Comparison of ENCODE assay signal across 13 cellular contexts in the genomic region with DNA sequence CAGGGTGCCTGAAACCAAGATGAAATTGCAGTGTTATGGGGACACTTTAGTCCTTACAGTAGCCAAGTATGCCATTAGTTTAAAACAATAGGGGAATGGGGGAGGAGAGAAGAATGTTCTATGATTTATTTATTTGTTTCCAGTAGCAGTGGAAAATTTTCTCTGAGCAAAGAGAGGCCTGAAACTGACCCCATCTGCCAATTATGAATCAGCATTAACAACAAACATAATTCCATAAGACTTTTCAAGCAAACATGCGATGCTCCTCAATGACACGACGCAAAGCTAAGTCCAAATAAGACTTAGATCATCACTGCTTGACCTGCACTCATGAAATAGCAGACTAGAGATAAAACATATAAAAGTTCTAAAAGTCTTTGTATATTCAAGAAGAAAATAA. TPM values are rescaled to one million over a fixed set of nuclear protein-coding genes. Genes with fewer than 3 reads are reported as not detected.
A peak's percentile ranks its signal among the peaks of the same experiment; 100 is the strongest.
DNase-seq lines count a peak whose midpoint lies in the region; ATAC-seq, FAIRE-seq and TF ChIP-seq lines count a peak whose summit lies in the region.
"Had no signal": no experiment of that assay in that cellular context is flagged by ENCODE, and none has a peak within 500 bp of the region (broad histone marks: within the 10 kb centered on the region; RNA-seq: fewer than 3 reads in every experiment).

No MANE protein-coding gene starts in this region.

- H3K36me3 Mint-ChIP-seq in activated CD8-positive, alpha-beta T cell treated with anti-CD3 and anti-CD28 coated beads, Interleukin-2, amount 10 ng/mL, durations not matched to agents 7 days and 5 days (ENCODE audit: low read depth), result peaks cover 16% of the 10 kb centered on the region

- no TSS peak for BruUV-seq in HCT116 (replicated peaks; lab: Mats Ljungman, UMichigan)

- H3K27me3 ChIP-seq in HCT116 (ENCODE audit: insufficient read depth, low read length), result no peaks in the 10 kb centered on the region
- H3K27me3 ChIP-seq in brain microvascular endothelial cell (replicated peaks), result no peaks in the 10 kb centered on the region
- no peaks in the 10 kb centered on the region for H3K27me3 ChIP-seq in keratinocyte (ENCODE audit: control insufficient read depth, extremely low read depth, insufficient read depth, low read length)
- H3K27me3 ChIP-seq in stomach, result no peaks in the 10 kb centered on the region

- dilution Hi-C loops in keratinocyte (cut with MboI; ENCODE audit: extremely low pct_ligation_motif_present, low sequenced_read_pairs), result no loop called here

- H3K4me2 ChIP-seq in HCT116 (ENCODE audit: low read length) (0 out of 2 replicates have a peak overlapping the region, but pooled peaks have one; percentile 4), keratinocyte (ENCODE audit: control insufficient read depth, extremely low read depth, insufficient read depth, low read depth, low read length) (peak overlapping the region; percentile 76)

- in situ Hi-C loops in brain microvascular endothelial cell (cut with HindIII; ENCODE audit: low pct_ligation_motif_present, low sequenced_read_pairs), result no loop called here

- TF ChIP-seq EP300 in stomach (IDR thresholded peaks at IDR 0.05), result no peak

- TF ChIP-seq POLR2A in HCT116 (IDR thresholded peaks at IDR 0.05; ENCODE audit: borderline replicate concordance, extremely low read depth, insufficient read depth, insufficient read length) (no peak), stomach (IDR thresholded peaks at IDR 0.05) (no peak)

- H4K20me1 ChIP-seq in HCT116 (ENCODE audit: insufficient read depth) (no peaks in the 10 kb centered on the region), keratinocyte (ENCODE audit: control insufficient read depth, extremely low read depth, insufficient read depth, low read length) (peaks cover 8% of the 10 kb centered on the region)

- H3K79me2 ChIP-seq in HCT116 (ENCODE audit: insufficient read depth, low read length) (0 out of 2 replicates have a peak, but pooled peaks cover 4% of the 10 kb centered on the region), keratinocyte (ENCODE audit: control insufficient read depth, insufficient read depth, low read length) (peaks cover 89% of the 10 kb centered on the region)

- CTCF ChIA-PET in HCT116 (lab: Charles Lee), result no interaction called here
- CTCF ChIA-PET in activated CD8-positive, alpha-beta T cell treated with anti-CD3 and anti-CD28 coated beads, Interleukin-2, amount 10 ng/mL, durations not matched to agents 7 days and 5 days (lab: Charles Lee), result interaction anchor here (1.2 to 8.6 kb wide), 2 partner anchors 9 to 19 kb away, joined by 3 to 71 read pairs; no protein-coding TSS in a partner anchor

- no peak overlapping the region for H3K4me3 ChIP-seq in HCT116 (replicated peaks in 1 of 2; ENCODE audit: low read depth in 1 of 2, low read length in 2 of 2)
- peak overlapping the region; percentile 36 for H3K4me3 ChIP-seq in brain microvascular endothelial cell (ENCODE audit: low read depth, low read length)
- H3K4me3 ChIP-seq in keratinocyte (ENCODE audit: control insufficient read depth in 2 of 3, extremely low read depth in 1 of 3, insufficient read depth in 2 of 3, low read depth in 1 of 3, low read length in 3 of 3), result peak overlapping the region in 2 of 3 experiments; percentile 53 to 99
- no peak overlapping the region for H3K4me3 ChIP-seq in stomach
- H3K4me3 ChIP-seq: lung had no signal

- no peak overlapping the region for H3K9ac ChIP-seq in HCT116 (ENCODE audit: low read length)
- no peak overlapping the region for H3K9ac ChIP-seq in keratinocyte (ENCODE audit: control insufficient read depth, extremely low read depth, insufficient read depth, low read length)

- peaks cover 19 to 46% of the 10 kb centered on the region in 2 experiments for H3K4me1 ChIP-seq in HCT116 (ENCODE audit: control insufficient read depth in 1 of 2, insufficient read depth in 2 of 2, low read length in 2 of 2)
- H3K4me1 ChIP-seq in keratinocyte (ENCODE audit: control insufficient read depth, extremely low read depth, insufficient read depth, low read length), result peaks cover 28% of the 10 kb centered on the region
- peaks cover 10 to 76% (median 45%) of the 10 kb centered on the region in 4 donors for H3K4me1 ChIP-seq in stomach

- H3K27ac Mint-ChIP-seq in activated CD8-positive, alpha-beta T cell treated with anti-CD3 and anti-CD28 coated beads, Interleukin-2, amount 10 ng/mL, durations not matched to agents 7 days and 5 days, result no peak overlapping the region

- RAD21 ChIA-PET in HCT116 (lab: Charles Lee; ENCODE audit: low non-redundant PET in 1 of 2, low total read pairs in 2 of 2, uncharacterized antibody in 2 of 2, unreplicated experiment in 2 of 2), result no interaction called here

- intact Hi-C loops in HCT116 (cut with micrococcal nuclease), result no loop called here
- intact Hi-C loops in stomach (cut with DNase I; ENCODE audit: low total_unique reads), result no loop called here

- H3K9me3 ChIP-seq in HCT116 (ENCODE audit: control insufficient read depth in 1 of 2, insufficient read depth in 1 of 2, low read depth in 1 of 2, low read length in 2 of 2) (no peaks in the 10 kb centered on the region), keratinocyte (ENCODE audit: control insufficient read depth, low read depth, low read length) (no peaks in the 10 kb centered on the region), stomach (no peaks in the 10 kb centered on the region)

- H3K9me1 ChIP-seq in keratinocyte (ENCODE audit: control insufficient read depth, extremely low read depth, insufficient read depth, low read length), result peaks cover 2% of the 10 kb centered on the region

- H3K9me2 ChIP-seq in HCT116 (ENCODE audit: insufficient read depth), result no peaks in the 10 kb centered on the region

- H2AFZ ChIP-seq in HCT116 (ENCODE audit: low read depth, low read length, poor library complexity, severe bottlenecking) (no peak overlapping the region), keratinocyte (ENCODE audit: control insufficient read depth, low read length) (no peak overlapping the region)

- POLR2A ChIA-PET in HCT116 (lab: Charles Lee), result no interaction called here
- POLR2A ChIA-PET in activated CD8-positive, alpha-beta T cell treated with anti-CD3 and anti-CD28 coated beads, Interleukin-2, amount 10 ng/mL, durations not matched to agents 7 days and 5 days (lab: Charles Lee), result interaction anchor here (0.7 to 1.9 kb wide), 2 partner anchors 18 to 54 kb away, joined by 4 to 7 read pairs; no protein-coding TSS in a partner anchor

- no peak for TF ChIP-seq RAD21 in HCT116 (IDR thresholded peaks at IDR 0.05; ENCODE audit: low read depth)

- WGBS in stomach, 5 donors, result 59 to 87% (median 77%) methylated on average over 3 of the region's 3 CpGs

- H3K4me3 Mint-ChIP-seq in activated CD8-positive, alpha-beta T cell treated with anti-CD3 and anti-CD28 coated beads, Interleukin-2, amount 10 ng/mL, durations not matched to agents 7 days and 5 days, result no peak overlapping the region

- ATAC-seq in HCT116 (no peak), HG03565 (IDR thresholded peaks at IDR 0.05; ENCODE audit: unreplicated experiment) (no peak)
- ATAC-seq in activated CD8-positive, alpha-beta T cell treated with anti-CD3 and anti-CD28 coated beads, Interleukin-2, amount 10 ng/mL, durations not matched to agents 7 days and 5 days, result no peak
- ATAC-seq: Right ventricle myocardium inferior had no signal

- FAIRE-seq in keratinocyte (lab: Jason Lieb, UNC), result no peak

- DNase-seq in HCT116 (ENCODE audit: low read depth, low spot score), result no peak
- no peak for DNase-seq in brain microvascular endothelial cell
- no peak for DNase-seq in keratinocyte (ENCODE audit: low read depth, low spot score)
- DNase-seq in stomach, result no peak
- no peak for DNase-seq in NCI-H1048 (lab: John Stamatoyannopoulos, UW)
- no peak for DNase-seq in activated CD8-positive, alpha-beta T cell treated with anti-CD3 and anti-CD28 coated beads, Interleukin-2, amount 10 ng/mL, durations not matched to agents 7 days and 5 days
- no peak for DNase-seq in activated CD4-positive, alpha-beta T cell treated with anti-CD3 and anti-CD28 coated beads, Interleukin-2, amount 50 U/mL, for 1 hour
- DNase-seq: activated CD4-positive, alpha-beta T cell treated with anti-CD3 and anti-CD28 coated beads, Interleukin-2, amount 50 U/mL, for 48 hours; central memory CD4-positive, alpha-beta T cell; stimulated activated CD4-positive, alpha-beta T cell treated with anti-CD3 and anti-CD28 coated beads, Interleukin-4, amount 100 ng/mL, for 4 hours had no signal

- H3K4me1 Mint-ChIP-seq in activated CD8-positive, alpha-beta T cell treated with anti-CD3 and anti-CD28 coated beads, Interleukin-2, amount 10 ng/mL, durations not matched to agents 7 days and 5 days (ENCODE audit: low read depth), result peaks cover 44% of the 10 kb centered on the region

- TF ChIP-seq CTCF in HCT116 (IDR thresholded peaks at IDR 0.05 in 2 of 3, conservative IDR thresholded peaks at IDR 0.05 in 1 of 3; ENCODE audit: borderline replicate concordance in 1 of 3, insufficient read depth in 1 of 3, low read depth in 2 of 3, low read length in 2 of 3) (no peak), brain microvascular endothelial cell (IDR thresholded peaks at IDR 0.05; ENCODE audit: low read depth, low read length, missing control alignments) (no peak), keratinocyte (optimal IDR thresholded peaks at IDR 0.05 in 1 of 3, IDR thresholded peaks at IDR 0.05 in 1 of 3, conservative IDR thresholded peaks at IDR 0.05 in 1 of 3; ENCODE audit: extremely low read depth in 1 of 3, insufficient read depth in 2 of 3, low read length in 3 of 3) (no peak), stomach (IDR thresholded peaks at IDR 0.05) (no peak)

- H3K36me3 ChIP-seq in HCT116 (ENCODE audit: control insufficient read depth in 1 of 2, insufficient read depth in 2 of 2, low read length in 2 of 2) (no peaks in the 10 kb centered on the region), brain microvascular endothelial cell (replicated peaks) (peaks cover 16% of the 10 kb centered on the region), keratinocyte (ENCODE audit: control insufficient read depth in 2 of 2, extremely low read depth in 1 of 2, insufficient read depth in 2 of 2, low read length in 2 of 2) (peaks cover 10 to 23% of the 10 kb centered on the region in 2 experiments), stomach (no peaks in the 10 kb centered on the region)

- H3K27ac ChIP-seq in HCT116 (ENCODE audit: low read depth, low read length), result no peak overlapping the region
- peak overlapping the region; percentile 99 for H3K27ac ChIP-seq in brain microvascular endothelial cell
- H3K27ac ChIP-seq in keratinocyte (ENCODE audit: control insufficient read depth, insufficient read depth, low read length), result no peak overlapping the region
- H3K27ac ChIP-seq in stomach, result peak overlapping the region in 4 of 5 donors; percentile 100

- peaks cover 3% of the 10 kb centered on the region for H3K27me3 Mint-ChIP-seq in activated CD8-positive, alpha-beta T cell treated with anti-CD3 and anti-CD28 coated beads, Interleukin-2, amount 10 ng/mL, durations not matched to agents 7 days and 5 days (ENCODE audit: low read depth)

- no peaks in the 10 kb centered on the region for H3K9me3 Mint-ChIP-seq in activated CD8-positive, alpha-beta T cell treated with anti-CD3 and anti-CD28 coated beads, Interleukin-2, amount 10 ng/mL, durations not matched to agents 7 days and 5 days (ENCODE audit: insufficient read depth)

RNA-seq across cellular contexts. Expression of gene KLF7, which starts 4.0 kb away (rescaled TPM):
- total RNA-seq in HCT116 (2021; ENCODE audit: unreplicated experiment) (15.4 TPM), stomach (10 to 100 TPM in 3 of 5 donors, 1 to 10 TPM in 2; 5.2 to 33.0 (median 13.8) TPM)
- 9.5 and 10.0 TPM in 2 replicates for polyA plus RNA-seq in HCT116 (2012)
- polyA plus RNA-seq in keratinocyte (42.5 to 44.7 TPM (median 44.0 TPM) in 3 replicates), stomach (1 to 10 TPM; 2.7 to 4.7 (median 3.1) TPM)
- 20.3 TPM for polyA plus RNA-seq in keratinocyte (2011; ENCODE audit: low read depth)
- 30.4 and 30.6 TPM in 2 replicates for polyA plus RNA-seq in keratinocyte (2011; cell fraction: cytosol; rRNA removed)
- 148 and 159 TPM in 2 replicates for polyA plus RNA-seq in keratinocyte (2011; cell fraction: nucleus; rRNA removed)
- polyA plus RNA-seq in keratinocyte (2012; ENCODE audit: low replicate concordance), result 22.7 and 30.7 TPM in 2 replicates
- 130 to 189 TPM (median 170 TPM) in 3 replicates for polyA minus RNA-seq in keratinocyte
- polyA minus RNA-seq in keratinocyte (2011; cell fraction: cytosol; rRNA and poly(A)+ RNA removed), result 17.1 TPM
- 66.6 and 144 TPM in 2 replicates for polyA minus RNA-seq in keratinocyte (2011; cell fraction: nucleus; rRNA and poly(A)+ RNA removed)
- 10 to 100 TPM; 16.5 to 19.2 TPM for total RNA-seq in activated CD8-positive, alpha-beta T cell treated with anti-CD3 and anti-CD28 coated beads, Interleukin-2, amount 10 ng/mL, durations not matched to agents 7 days and 5 days

Comparison
In these comparisons a context has a peak if more than half of its experiments do, and no peak if none do; other contexts are left out.
1. H3K27ac ChIP-seq: peak in brain microvascular endothelial cell (single experiment) and stomach (4 of 5); none in HCT116 (single experiment) and keratinocyte (single experiment).
2. H3K4me3 ChIP-seq: peak in brain microvascular endothelial cell (single experiment) and keratinocyte (2 of 3); none in HCT116 (0 of 2) and stomach (0 of 4).